ENCODE assay signal across 18 cellular contexts in the genomic region with DNA sequence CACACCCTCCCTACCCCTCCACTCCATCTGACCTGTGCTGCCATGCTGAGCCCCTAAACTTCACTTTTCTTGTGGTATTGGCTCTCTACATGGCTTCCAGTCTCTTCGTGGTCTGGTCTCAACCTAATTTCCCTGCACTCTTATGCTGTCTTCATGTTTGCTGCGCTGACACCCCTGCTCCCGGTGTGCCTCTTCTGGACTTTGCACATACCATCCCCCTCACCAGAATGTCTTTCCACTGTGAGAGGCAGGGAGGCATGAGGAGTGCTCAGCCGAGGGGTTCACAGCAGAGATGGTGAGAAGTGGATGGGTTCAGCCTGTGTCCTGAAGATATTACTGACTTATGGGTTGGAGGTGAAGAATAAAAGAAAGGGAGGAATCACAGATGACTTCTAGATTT. TPM values are rescaled to one million over a fixed set of nuclear protein-coding genes. Genes with fewer than 3 reads are reported as not detected.
A peak's percentile ranks its signal among the peaks of the same experiment; 100 is the strongest.
DNase-seq lines count a peak whose midpoint lies in the region; ATAC-seq, FAIRE-seq and TF ChIP-seq lines count a peak whose summit lies in the region.
"Had no signal": no experiment of that assay in that cellular context is flagged by ENCODE, and none has a peak within 500 bp of the region (broad histone marks: within the 10 kb centered on the region; RNA-seq: fewer than 3 reads in every experiment).

No MANE protein-coding gene starts in this region.

- no peaks in the 10 kb centered on the region for H3K9me3 Mint-ChIP-seq in activated T-helper 1 cell treated with anti-CD3 and anti-CD28 coated beads, Interleukin-12 subunit alpha, Interleukin-12 subunit beta, Interleukin-2, Interleukin-4 antibody, amounts not matched to agents 30 ng/mL and 10 ng/mL and 1 ng/mL, durations not matched to agents 14 hours and 24 hours and 36 hours
- H3K9me3 Mint-ChIP-seq in memory B cell = no peaks in the 10 kb centered on the region

- H3K9me3 ChIP-seq in HepG2 (ENCODE audit: low read length) (no peaks in the 10 kb centered on the region), right lobe of liver (no peaks in the 10 kb centered on the region), upper lobe of left lung (no peaks in the 10 kb centered on the region)
- H3K9me3 ChIP-seq: uterus had no signal

- H3K4me3 Mint-ChIP-seq in activated T-helper 1 cell treated with anti-CD3 and anti-CD28 coated beads, Interleukin-12 subunit alpha, Interleukin-12 subunit beta, Interleukin-2, Interleukin-4 antibody, amounts not matched to agents 30 ng/mL and 10 ng/mL and 1 ng/mL, durations not matched to agents 14 hours and 24 hours and 36 hours = peak overlapping the region; percentile 53
- no peak overlapping the region for H3K4me3 Mint-ChIP-seq in memory B cell

- peak; percentile 70 for DNase-seq in HepG2 (ENCODE audit: low spot score)
- DNase-seq in right lobe of liver = no peak
- DNase-seq in activated T-helper 1 cell treated with anti-CD3 and anti-CD28 coated beads, Interleukin-12 subunit alpha, Interleukin-12 subunit beta, Interleukin-2, Interleukin-4 antibody, amounts not matched to agents 30 ng/mL and 10 ng/mL and 1 ng/mL, durations not matched to agents 14 hours and 24 hours and 36 hours (ENCODE audit: low spot score) = no peak
- no peak for DNase-seq in memory B cell (ENCODE audit: low spot score in 2 of 2)
- DNase-seq in upper lobe of left lung = no peak
- no peak for DNase-seq in anterior cingulate cortex (lab: John Stamatoyannopoulos, UW)
- DNase-seq in NCI-H1930 (lab: John Stamatoyannopoulos, UW) = no peak
- DNase-seq: foreskin fibroblast; hypothalamus; midbrain; MM.1S; NCI-H345; stimulated activated naive CD4-positive, alpha-beta T cell treated with Interleukin-2 at 50 U/mL for 16 hours; uterus; WERI-Rb-1 had no signal

- TF ChIP-seq POLR2A in HepG2 (IDR thresholded peaks at IDR 0.05; ENCODE audit: insufficient read depth in 1 of 2, low read depth in 2 of 2, low read length in 2 of 2) = no peak
- TF ChIP-seq POLR2A in right lobe of liver (IDR thresholded peaks at IDR 0.05) = no peak
- TF ChIP-seq POLR2A in upper lobe of left lung (IDR thresholded peaks at IDR 0.05) = no peak

- intact Hi-C loops in HepG2 (cut with micrococcal nuclease; ENCODE audit: unreplicated experiment) (no loop called here), right lobe of liver (cut with DNase I) (no loop called here)
- intact Hi-C loops in activated T-helper 1 cell treated with anti-CD3 and anti-CD28 coated beads, Interleukin-12 subunit alpha, Interleukin-12 subunit beta, Interleukin-2, Interleukin-4 antibody, amounts not matched to agents 30 ng/mL and 10 ng/mL and 1 ng/mL, durations not matched to agents 14 hours and 24 hours and 36 hours (cut with micrococcal nuclease) = no loop called here

- TF ChIP-seq RAD21 in HepG2 (CRISPR knock-in tag; IDR thresholded peaks at IDR 0.05) = no peak

- peak overlapping the region; percentile 84 for H3K27ac Mint-ChIP-seq in activated T-helper 1 cell treated with anti-CD3 and anti-CD28 coated beads, Interleukin-12 subunit alpha, Interleukin-12 subunit beta, Interleukin-2, Interleukin-4 antibody, amounts not matched to agents 30 ng/mL and 10 ng/mL and 1 ng/mL, durations not matched to agents 14 hours and 24 hours and 36 hours
- peak overlapping the region; percentile 67 for H3K27ac Mint-ChIP-seq in memory B cell

- ATAC-seq in HepG2 (peak; percentile 58), right lobe of liver (no peak), memory B cell (ENCODE audit: low read depth) (no peak), upper lobe of left lung (ENCODE audit: low FRiP score in 2 of 2) (no peak), HG02885 (IDR thresholded peaks at IDR 0.05; ENCODE audit: poor library complexity, unreplicated experiment) (no peak)

- H4K20me1 ChIP-seq in HepG2 (ENCODE audit: insufficient read depth, low read length) = no peaks in the 10 kb centered on the region

- no peaks in the 10 kb centered on the region for H3K36me3 ChIP-seq in HepG2 (replicated peaks in 1 of 2; ENCODE audit: control insufficient read depth in 1 of 2, insufficient read depth in 2 of 2, low read length in 2 of 2)
- H3K36me3 ChIP-seq in right lobe of liver = no peaks in the 10 kb centered on the region
- peaks cover 0 to 4% (median 0%) of the 10 kb centered on the region in 4 donors for H3K36me3 ChIP-seq in upper lobe of left lung
- H3K36me3 ChIP-seq: uterus, WERI-Rb-1 had no signal

- no peak for TF ChIP-seq CTCF in HepG2 (CRISPR knock-in tag; IDR thresholded peaks at IDR 0.05)
- no peak for TF ChIP-seq CTCF in right lobe of liver (IDR thresholded peaks at IDR 0.05)
- no peak for TF ChIP-seq CTCF in upper lobe of left lung (IDR thresholded peaks at IDR 0.05)

- POLR2A ChIA-PET in HepG2 (lab: Yijun Ruan, JAX) = interaction anchor here (1.1 kb wide), 1 partner anchor 9 kb away, joined by 10 read pairs; no protein-coding TSS in a partner anchor

- H3K27me3 Mint-ChIP-seq in activated T-helper 1 cell treated with anti-CD3 and anti-CD28 coated beads, Interleukin-12 subunit alpha, Interleukin-12 subunit beta, Interleukin-2, Interleukin-4 antibody, amounts not matched to agents 30 ng/mL and 10 ng/mL and 1 ng/mL, durations not matched to agents 14 hours and 24 hours and 36 hours (ENCODE audit: insufficient read depth) = no peaks in the 10 kb centered on the region
- no peaks in the 10 kb centered on the region for H3K27me3 Mint-ChIP-seq in memory B cell

- H3K4me3 ChIP-seq in HepG2 (replicated peaks in 1 of 3; ENCODE audit: insufficient read depth in 1 of 3, low read depth in 2 of 3, low read length in 3 of 3) (peak overlapping the region in 2 of 3 experiments; percentile 13 to 39; a peak in 2 of 6 replicates), right lobe of liver (no peak overlapping the region), upper lobe of left lung (no peak overlapping the region)
- H3K4me3 ChIP-seq: uterus had no signal

- H2AFZ ChIP-seq in HepG2 (ENCODE audit: low read length) = no peak overlapping the region

- in situ Hi-C loops in HepG2 (cut with HindIII; ENCODE audit: extremely low pct_ligation_motif_present, low pct_unique_long_range_greater_than_20kb) = no loop called here

- H3K4me1 Mint-ChIP-seq in activated T-helper 1 cell treated with anti-CD3 and anti-CD28 coated beads, Interleukin-12 subunit alpha, Interleukin-12 subunit beta, Interleukin-2, Interleukin-4 antibody, amounts not matched to agents 30 ng/mL and 10 ng/mL and 1 ng/mL, durations not matched to agents 14 hours and 24 hours and 36 hours (ENCODE audit: low read depth) = peaks cover 67% of the 10 kb centered on the region
- peaks cover 46% of the 10 kb centered on the region for H3K4me1 Mint-ChIP-seq in memory B cell

- 0 out of 2 replicates have a peak overlapping the region, but pooled peaks have one; percentile 8 for H3K9ac ChIP-seq in HepG2 (ENCODE audit: insufficient read depth, low read depth, low read length)

- H3K36me3 Mint-ChIP-seq in activated T-helper 1 cell treated with anti-CD3 and anti-CD28 coated beads, Interleukin-12 subunit alpha, Interleukin-12 subunit beta, Interleukin-2, Interleukin-4 antibody, amounts not matched to agents 30 ng/mL and 10 ng/mL and 1 ng/mL, durations not matched to agents 14 hours and 24 hours and 36 hours (ENCODE audit: low read depth) = peaks cover 21% of the 10 kb centered on the region
- H3K36me3 Mint-ChIP-seq in memory B cell = peaks cover 10% of the 10 kb centered on the region

- H3K4me1 ChIP-seq in HepG2 (ENCODE audit: insufficient read depth, low read length) = peaks cover 53% of the 10 kb centered on the region
- H3K4me1 ChIP-seq in right lobe of liver = peaks cover 0 to 4% (median 0%) of the 10 kb centered on the region in 4 donors
- H3K4me1 ChIP-seq in upper lobe of left lung = peaks cover 18 to 34% (median 19%) of the 10 kb centered on the region in 4 donors

- TF ChIP-seq EP300 in HepG2 (IDR thresholded peaks at IDR 0.05; ENCODE audit: low read depth in 2 of 2, low read length in 2 of 2) = no peak
- TF ChIP-seq EP300 in HepG2 (CRISPR knock-in tag; IDR thresholded peaks at IDR 0.05; ENCODE audit: borderline replicate concordance) = no peak
- TF ChIP-seq EP300 in upper lobe of left lung (IDR thresholded peaks at IDR 0.05) = no peak

- no TSS peak for BruUV-seq in HepG2 (replicated peaks; lab: Mats Ljungman, UMichigan)

- H3K27ac ChIP-seq in HepG2 (ENCODE audit: extremely low read length, insufficient read depth, low read length) = peak overlapping the region; percentile 30
- H3K27ac ChIP-seq in right lobe of liver = no peak overlapping the region
- peak overlapping the region in 3 of 4 donors; percentile 63 to 96 (median 69) for H3K27ac ChIP-seq in upper lobe of left lung
- H3K27ac ChIP-seq: uterus, WERI-Rb-1 had no signal

- no peaks in the 10 kb centered on the region for H3K79me2 ChIP-seq in HepG2 (ENCODE audit: insufficient read depth, low read length)

- 0% methylated on average over 4 of the region's 4 CpGs for WGBS in HepG2 (ENCODE audit: low lambda C conversion rate)
- 78% methylated on average over 4 of the region's 4 CpGs for WGBS in right lobe of liver (ENCODE audit: insufficient coverage, low coverage, low lambda C conversion rate, missing lambda C conversion rate)
- WGBS in upper lobe of left lung, 2 donors = 84 to 93% methylated on average over 4 of the region's 4 CpGs

- FAIRE-seq in HepG2 (lab: Jason Lieb, UNC) = peak; percentile 93
- FAIRE-seq: colon, H1 had no signal

- H3K27me3 ChIP-seq in HepG2 (ENCODE audit: control insufficient read depth in 1 of 2, insufficient read depth in 2 of 2, low read length in 2 of 2) (no peaks in the 10 kb centered on the region), right lobe of liver (no peaks in the 10 kb centered on the region), upper lobe of left lung (no peaks in the 10 kb centered on the region)
- H3K27me3 ChIP-seq: uterus had no signal

- CTCF ChIA-PET in HepG2 (lab: Yijun Ruan, JAX; ENCODE audit: low intra/inter-chr PET ratio, low total read pairs) = no interaction called here

- peak overlapping the region; percentile 65 for H3K4me2 ChIP-seq in HepG2 (ENCODE audit: low read depth, low read length)

RNA-seq across cellular contexts. Expression of a gene that starts 2.5 kb away (rescaled TPM):
- total RNA-seq in HepG2 (2016; rRNA removed; fragmentation: Illumina TruSeq; extraction: Trizol) (0.73 and 0.93 TPM in 2 replicates), right lobe of liver (10 to 100 TPM in 4 of 6 experiments, 1 to 10 TPM in 2; 6.1 to 14.7 (median 11.4) TPM), upper lobe of left lung (100 to 1,000 TPM in 1 of 6 donors, 10 to 100 TPM in 5; 32.3 to 158 (median 73.2) TPM)
- total RNA-seq in HepG2 (2016; cell fraction: cytosol; rRNA removed; fragmentation: Illumina TruSeq; extraction: Trizol; ENCODE audit: low read depth) = 3.9 and 4.8 TPM in 2 replicates
- 0.97 and 1.6 TPM in 2 replicates for total RNA-seq in HepG2 (2016; cell fraction: insoluble cytoplasmic fraction; rRNA removed; fragmentation: Illumina TruSeq; extraction: Trizol)
- 3.9 and 5.7 TPM in 2 replicates for total RNA-seq in HepG2 (2016; cell fraction: membrane; rRNA removed; fragmentation: Illumina TruSeq; extraction: Trizol)
- 1.2 TPM in 1 of 2 replicates, not detected in the other for total RNA-seq in HepG2 (2016; cell fraction: nucleus; rRNA removed; fragmentation: Illumina TruSeq; extraction: Trizol)
- 6.3 and 7.2 TPM in 2 replicates for polyA plus RNA-seq in HepG2 (2011; rRNA removed)
- polyA plus RNA-seq in HepG2 (2011; cell fraction: cytosol; rRNA removed) = 7.6 and 10.0 TPM in 2 replicates
- 5.3 and 5.4 TPM in 2 replicates for polyA plus RNA-seq in HepG2 (2011; cell fraction: nucleus; rRNA removed)
- polyA plus RNA-seq in HepG2 (2012) = 5.1 and 5.5 TPM in 2 replicates
- 13.4 and 14.8 TPM in 2 replicates for polyA plus RNA-seq in HepG2 (2016; cell fraction: cytosol; fragmentation: Illumina TruSeq; extraction: Trizol; ENCODE audit: low read depth)
- 1.9 and 2.1 TPM in 2 replicates for polyA plus RNA-seq in HepG2 (2016; cell fraction: insoluble cytoplasmic fraction; fragmentation: Illumina TruSeq; extraction: Trizol; ENCODE audit: low read depth)
- polyA plus RNA-seq in HepG2 (2016; cell fraction: membrane; fragmentation: Illumina TruSeq; extraction: Trizol; ENCODE audit: low read depth) = 12.4 and 14.7 TPM in 2 replicates
- 1.4 and 2.2 TPM in 2 replicates for polyA plus RNA-seq in HepG2 (2016; cell fraction: nucleus; fragmentation: Illumina TruSeq; extraction: Trizol; ENCODE audit: insufficient read depth, low read depth)
- polyA minus RNA-seq in HepG2 (2011; rRNA and poly(A)+ RNA removed; ENCODE audit: low replicate concordance) = 2.1 and 2.2 TPM in 2 replicates
- 1.8 and 2.3 TPM in 2 replicates for polyA minus RNA-seq in HepG2 (2011; cell fraction: cytosol; rRNA and poly(A)+ RNA removed)
- polyA minus RNA-seq in HepG2 (2011; cell fraction: nucleus; rRNA and poly(A)+ RNA removed) = 0.99 and 1.0 TPM in 2 replicates
- total RNA-seq in activated T-helper 1 cell treated with anti-CD3 and anti-CD28 coated beads, Interleukin-12 subunit alpha, Interleukin-12 subunit beta, Interleukin-2, Interleukin-4 antibody, amounts not matched to agents 30 ng/mL and 10 ng/mL and 1 ng/mL, durations not matched to agents 14 hours and 24 hours and 36 hours = 18.6 and 26.5 TPM in 2 replicates

RNA-seq across cellular contexts. Expression of a gene that starts 7.2 kb away (rescaled TPM):
- total RNA-seq in HepG2 (2016; rRNA removed; fragmentation: Illumina TruSeq; extraction: Trizol) (1.7 and 2.5 TPM in 2 replicates), right lobe of liver (10 to 100 TPM in 2 of 6 experiments, 1 to 10 TPM in 4; 4.3 to 13.0 (median 6.2) TPM), upper lobe of left lung (100 to 1,000 TPM in 4 of 6 donors, 10 to 100 TPM in 2; 74.2 to 226 (median 129) TPM)
- 0.20 and 0.79 TPM in 2 replicates for total RNA-seq in HepG2 (2016; cell fraction: cytosol; rRNA removed; fragmentation: Illumina TruSeq; extraction: Trizol; ENCODE audit: low read depth)
- 2.0 and 2.2 TPM in 2 replicates for total RNA-seq in HepG2 (2016; cell fraction: insoluble cytoplasmic fraction; rRNA removed; fragmentation: Illumina TruSeq; extraction: Trizol)
- 1.1 and 2.2 TPM in 2 replicates for total RNA-seq in HepG2 (2016; cell fraction: membrane; rRNA removed; fragmentation: Illumina TruSeq; extraction: Trizol)
- 2.9 and 3.2 TPM in 2 replicates for total RNA-seq in HepG2 (2016; cell fraction: nucleus; rRNA removed; fragmentation: Illumina TruSeq; extraction: Trizol)
- polyA plus RNA-seq in HepG2 (2011; rRNA removed) = 3.3 TPM in 2 replicates
- polyA plus RNA-seq in HepG2 (2011; cell fraction: cytosol; rRNA removed) = 2.2 TPM in 2 replicates
- polyA plus RNA-seq in HepG2 (2011; cell fraction: nucleus; rRNA removed) = 9.6 and 11.2 TPM in 2 replicates
- 2.6 and 3.9 TPM in 2 replicates for polyA plus RNA-seq in HepG2 (2012)
- 0.76 and 2.2 TPM in 2 replicates for polyA plus RNA-seq in HepG2 (2016; cell fraction: cytosol; fragmentation: Illumina TruSeq; extraction: Trizol; ENCODE audit: low read depth)
- polyA plus RNA-seq in HepG2 (2016; cell fraction: insoluble cytoplasmic fraction; fragmentation: Illumina TruSeq; extraction: Trizol; ENCODE audit: low read depth) = 3.1 and 3.7 TPM in 2 replicates
- polyA plus RNA-seq in HepG2 (2016; cell fraction: membrane; fragmentation: Illumina TruSeq; extraction: Trizol; ENCODE audit: low read depth) = 2.2 and 2.3 TPM in 2 replicates
- 4.9 and 6.7 TPM in 2 replicates for polyA plus RNA-seq in HepG2 (2016; cell fraction: nucleus; fragmentation: Illumina TruSeq; extraction: Trizol; ENCODE audit: insufficient read depth, low read depth)
- polyA minus RNA-seq in HepG2 (2011; rRNA and poly(A)+ RNA removed; ENCODE audit: low replicate concordance) = 2.2 and 7.1 TPM in 2 replicates
- polyA minus RNA-seq in HepG2 (2011; cell fraction: cytosol; rRNA and poly(A)+ RNA removed) = 0.26 and 1.3 TPM in 2 replicates
- 2.1 and 3.0 TPM in 2 replicates for polyA minus RNA-seq in HepG2 (2011; cell fraction: nucleus; rRNA and poly(A)+ RNA removed)
- total RNA-seq in activated T-helper 1 cell treated with anti-CD3 and anti-CD28 coated beads, Interleukin-12 subunit alpha, Interleukin-12 subunit beta, Interleukin-2, Interleukin-4 antibody, amounts not matched to agents 30 ng/mL and 10 ng/mL and 1 ng/mL, durations not matched to agents 14 hours and 24 hours and 36 hours = 2.2 and 3.3 TPM in 2 replicates

RNA-seq across cellular contexts. Expression of a gene that starts 10.3 kb away (rescaled TPM):
- 64.5 and 75.4 TPM in 2 replicates for total RNA-seq in HepG2 (2016; rRNA removed; fragmentation: Illumina TruSeq; extraction: Trizol)
- 46.1 and 48.3 TPM in 2 replicates for total RNA-seq in HepG2 (2016; cell fraction: cytosol; rRNA removed; fragmentation: Illumina TruSeq; extraction: Trizol; ENCODE audit: low read depth)
- 67.8 and 80.2 TPM in 2 replicates for total RNA-seq in HepG2 (2016; cell fraction: insoluble cytoplasmic fraction; rRNA removed; fragmentation: Illumina TruSeq; extraction: Trizol)
- 96.7 and 98.4 TPM in 2 replicates for total RNA-seq in HepG2 (2016; cell fraction: membrane; rRNA removed; fragmentation: Illumina TruSeq; extraction: Trizol)
- 31.6 and 38.4 TPM in 2 replicates for total RNA-seq in HepG2 (2016; cell fraction: nucleus; rRNA removed; fragmentation: Illumina TruSeq; extraction: Trizol)
- 55.8 and 57.3 TPM in 2 replicates for polyA plus RNA-seq in HepG2 (2011; rRNA removed)
- polyA plus RNA-seq in HepG2 (2011; cell fraction: cytosol; rRNA removed) = 51.2 and 51.8 TPM in 2 replicates
- polyA plus RNA-seq in HepG2 (2011; cell fraction: nucleus; rRNA removed) = 36.5 and 39.7 TPM in 2 replicates
- polyA plus RNA-seq in HepG2 (2012) = 20.5 and 25.7 TPM in 2 replicates
- 29.8 and 32.5 TPM in 2 replicates for polyA plus RNA-seq in HepG2 (2016; cell fraction: cytosol; fragmentation: Illumina TruSeq; extraction: Trizol; ENCODE audit: low read depth)
- 66.8 and 75.8 TPM in 2 replicates for polyA plus RNA-seq in HepG2 (2016; cell fraction: insoluble cytoplasmic fraction; fragmentation: Illumina TruSeq; extraction: Trizol; ENCODE audit: low read depth)
- polyA plus RNA-seq in HepG2 (2016; cell fraction: membrane; fragmentation: Illumina TruSeq; extraction: Trizol; ENCODE audit: low read depth) = 81.7 and 87.7 TPM in 2 replicates
- polyA plus RNA-seq in HepG2 (2016; cell fraction: nucleus; fragmentation: Illumina TruSeq; extraction: Trizol; ENCODE audit: insufficient read depth, low read depth) = 52.7 and 61.4 TPM in 2 replicates
- polyA minus RNA-seq in HepG2 (2011; rRNA and poly(A)+ RNA removed; ENCODE audit: low replicate concordance) = 67.9 and 190 TPM in 2 replicates
- polyA minus RNA-seq in HepG2 (2011; cell fraction: cytosol; rRNA and poly(A)+ RNA removed) = 26.8 and 29.3 TPM in 2 replicates
- 19.1 and 20.5 TPM in 2 replicates for polyA minus RNA-seq in HepG2 (2011; cell fraction: nucleus; rRNA and poly(A)+ RNA removed)
- total RNA-seq in right lobe of liver = 10 to 100 TPM; 12.3 to 33.9 (median 15.1) TPM
- total RNA-seq in activated T-helper 1 cell treated with anti-CD3 and anti-CD28 coated beads, Interleukin-12 subunit alpha, Interleukin-12 subunit beta, Interleukin-2, Interleukin-4 antibody, amounts not matched to agents 30 ng/mL and 10 ng/mL and 1 ng/mL, durations not matched to agents 14 hours and 24 hours and 36 hours = 102 and 104 TPM in 2 replicates
- total RNA-seq in upper lobe of left lung = 100 to 1,000 TPM in 1 of 6 donors, 10 to 100 TPM in 5; 54.2 to 108 (median 57.5) TPM

RNA-seq across cellular contexts. Expression of a gene that starts 28.0 kb away (rescaled TPM):
- total RNA-seq in HepG2 (2016; rRNA removed; fragmentation: Illumina TruSeq; extraction: Trizol) (4.1 and 10.3 TPM in 2 replicates), right lobe of liver (100 to 1,000 TPM in 1 of 6 experiments, 10 to 100 TPM in 5; 31.6 to 179 (median 51.1) TPM), upper lobe of left lung (100 to 1,000 TPM in 5 of 6 donors, 10 to 100 TPM in 1; 76.5 to 500 (median 260) TPM)
- 6.3 and 6.7 TPM in 2 replicates for total RNA-seq in HepG2 (2016; cell fraction: cytosol; rRNA removed; fragmentation: Illumina TruSeq; extraction: Trizol; ENCODE audit: low read depth)
- total RNA-seq in HepG2 (2016; cell fraction: insoluble cytoplasmic fraction; rRNA removed; fragmentation: Illumina TruSeq; extraction: Trizol) = 3.2 and 7.8 TPM in 2 replicates
- total RNA-seq in HepG2 (2016; cell fraction: membrane; rRNA removed; fragmentation: Illumina TruSeq; extraction: Trizol) = 7.2 and 7.7 TPM in 2 replicates
- total RNA-seq in HepG2 (2016; cell fraction: nucleus; rRNA removed; fragmentation: Illumina TruSeq; extraction: Trizol) = 3.2 and 9.0 TPM in 2 replicates
- polyA plus RNA-seq in HepG2 (2011; rRNA removed) = 104 and 124 TPM in 2 replicates
- 69.4 and 81.9 TPM in 2 replicates for polyA plus RNA-seq in HepG2 (2011; cell fraction: cytosol; rRNA removed)
- 15.4 and 16.3 TPM in 2 replicates for polyA plus RNA-seq in HepG2 (2011; cell fraction: nucleus; rRNA removed)
- 26.8 and 35.7 TPM in 2 replicates for polyA plus RNA-seq in HepG2 (2012)
- polyA plus RNA-seq in HepG2 (2016; cell fraction: cytosol; fragmentation: Illumina TruSeq; extraction: Trizol; ENCODE audit: low read depth) = 16.5 and 18.7 TPM in 2 replicates
- 17.2 and 20.1 TPM in 2 replicates for polyA plus RNA-seq in HepG2 (2016; cell fraction: insoluble cytoplasmic fraction; fragmentation: Illumina TruSeq; extraction: Trizol; ENCODE audit: low read depth)
- 24.5 and 25.8 TPM in 2 replicates for polyA plus RNA-seq in HepG2 (2016; cell fraction: membrane; fragmentation: Illumina TruSeq; extraction: Trizol; ENCODE audit: low read depth)
- polyA plus RNA-seq in HepG2 (2016; cell fraction: nucleus; fragmentation: Illumina TruSeq; extraction: Trizol; ENCODE audit: insufficient read depth, low read depth) = 16.1 and 21.1 TPM in 2 replicates
- polyA minus RNA-seq in HepG2 (2011; rRNA and poly(A)+ RNA removed; ENCODE audit: low replicate concordance) = 12.6 and 26.1 TPM in 2 replicates
- 7.6 and 9.9 TPM in 2 replicates for polyA minus RNA-seq in HepG2 (2011; cell fraction: cytosol; rRNA and poly(A)+ RNA removed)
- polyA minus RNA-seq in HepG2 (2011; cell fraction: nucleus; rRNA and poly(A)+ RNA removed) = 4.6 and 6.2 TPM in 2 replicates
- 2.4 and 3.3 TPM in 2 replicates for total RNA-seq in activated T-helper 1 cell treated with anti-CD3 and anti-CD28 coated beads, Interleukin-12 subunit alpha, Interleukin-12 subunit beta, Interleukin-2, Interleukin-4 antibody, amounts not matched to agents 30 ng/mL and 10 ng/mL and 1 ng/mL, durations not matched to agents 14 hours and 24 hours and 36 hours
- total RNA-seq: H1 had no signal

RNA-seq across cellular contexts. Expression of a gene that starts 32.3 kb away (rescaled TPM):
- total RNA-seq in HepG2 (2016; rRNA removed; fragmentation: Illumina TruSeq; extraction: Trizol) (59.5 and 112 TPM in 2 replicates), right lobe of liver (100 to 1,000 TPM in 2 of 6 experiments, 10 to 100 TPM in 4; 54.2 to 199 (median 63.3) TPM), upper lobe of left lung (100 to 1,000 TPM in 1 of 6 donors, 10 to 100 TPM in 5; 50.6 to 121 (median 56.2) TPM)
- total RNA-seq in HepG2 (2016; cell fraction: cytosol; rRNA removed; fragmentation: Illumina TruSeq; extraction: Trizol; ENCODE audit: low read depth) = 17.5 and 21.1 TPM in 2 replicates
- total RNA-seq in HepG2 (2016; cell fraction: insoluble cytoplasmic fraction; rRNA removed; fragmentation: Illumina TruSeq; extraction: Trizol) = 62.6 and 101 TPM in 2 replicates
- total RNA-seq in HepG2 (2016; cell fraction: membrane; rRNA removed; fragmentation: Illumina TruSeq; extraction: Trizol) = 24.3 and 28.7 TPM in 2 replicates
- 84.0 and 86.6 TPM in 2 replicates for total RNA-seq in HepG2 (2016; cell fraction: nucleus; rRNA removed; fragmentation: Illumina TruSeq; extraction: Trizol)
- polyA plus RNA-seq in HepG2 (2011; rRNA removed) = 127 and 167 TPM in 2 replicates
- 188 and 194 TPM in 2 replicates for polyA plus RNA-seq in HepG2 (2011; cell fraction: cytosol; rRNA removed)
- 91.5 and 103 TPM in 2 replicates for polyA plus RNA-seq in HepG2 (2011; cell fraction: nucleus; rRNA removed)
- polyA plus RNA-seq in HepG2 (2012) = 56.7 and 59.6 TPM in 2 replicates
- polyA plus RNA-seq in HepG2 (2016; cell fraction: cytosol; fragmentation: Illumina TruSeq; extraction: Trizol; ENCODE audit: low read depth) = 12.2 and 12.9 TPM in 2 replicates
- 73.5 and 77.4 TPM in 2 replicates for polyA plus RNA-seq in HepG2 (2016; cell fraction: insoluble cytoplasmic fraction; fragmentation: Illumina TruSeq; extraction: Trizol; ENCODE audit: low read depth)
- polyA plus RNA-seq in HepG2 (2016; cell fraction: membrane; fragmentation: Illumina TruSeq; extraction: Trizol; ENCODE audit: low read depth) = 22.9 and 23.5 TPM in 2 replicates
- 172 and 177 TPM in 2 replicates for polyA plus RNA-seq in HepG2 (2016; cell fraction: nucleus; fragmentation: Illumina TruSeq; extraction: Trizol; ENCODE audit: insufficient read depth, low read depth)
- 205 and 272 TPM in 2 replicates for polyA minus RNA-seq in HepG2 (2011; rRNA and poly(A)+ RNA removed; ENCODE audit: low replicate concordance)
- polyA minus RNA-seq in HepG2 (2011; cell fraction: cytosol; rRNA and poly(A)+ RNA removed) = 31.8 and 40.4 TPM in 2 replicates
- polyA minus RNA-seq in HepG2 (2011; cell fraction: nucleus; rRNA and poly(A)+ RNA removed) = 30.7 and 35.3 TPM in 2 replicates
- 108 and 111 TPM in 2 replicates for total RNA-seq in activated T-helper 1 cell treated with anti-CD3 and anti-CD28 coated beads, Interleukin-12 subunit alpha, Interleukin-12 subunit beta, Interleukin-2, Interleukin-4 antibody, amounts not matched to agents 30 ng/mL and 10 ng/mL and 1 ng/mL, durations not matched to agents 14 hours and 24 hours and 36 hours

Comparison
In these comparisons a context has a peak if more than half of its experiments do, and no peak if none do; other contexts are left out.
1. H3K27ac ChIP-seq: peak in HepG2 (single experiment) and upper lobe of left lung (3 of 4); none in right lobe of liver (0 of 3).
2. H3K4me3 ChIP-seq: peak in HepG2 (2 of 3); none in right lobe of liver (0 of 3) and upper lobe of left lung (0 of 4).
3. RNA of a gene that starts 7.2 kb away (total RNA-seq): 74.2 to 226 TPM in upper lobe of left lung; 4.3 to 13.0 TPM in right lobe of liver, 2.2 to 3.3 TPM in activated T-helper 1 cell treated with anti-CD3 and anti-CD28 coated beads, Interleukin-12 subunit alpha, Interleukin-12 subunit beta, Interleukin-2, Interleukin-4 antibody, amounts not matched to agents 30 ng/mL and 10 ng/mL and 1 ng/mL, durations not matched to agents 14 hours and 24 hours and 36 hours and 0.20 to 3.2 TPM in HepG2; every median in the first group is over 4 times any median in the second.